In genomic region chr20:62439218-62439617, GRCh38 we compare ENCODE assay signal across 2 cellular contexts.
A peak's percentile ranks its signal among the peaks of the same experiment; 100 is the strongest.
TF ChIP-seq lines count a peak whose summit lies in the region.

No MANE protein-coding gene starts in this region.

TF ChIP-seq in GM12891, 5 proteins besides CTCF, POLR2A, EP300 and RAD21:
- TF ChIP-seq SPI1 (IDR thresholded peaks at IDR 0.05; ENCODE audit: low read depth, low read length) (peak; percentile 98), TAF1 (IDR thresholded peaks at IDR 0.05; ENCODE audit: low read depth, low read length) (no peak), PAX5 (IDR thresholded peaks at IDR 0.05; ENCODE audit: insufficient read depth, low read length, severe bottlenecking) (no peak)

TF ChIP-seq in K562, 482 proteins besides CTCF, POLR2A, EP300 and RAD21:
- peak; percentile 97 for TF ChIP-seq SPI1 (IDR thresholded peaks at IDR 0.05; ENCODE audit: borderline replicate concordance, low read depth, low read length)
- no peak for TF ChIP-seq ZNF561 (CRISPR knock-in tag; conservative IDR thresholded peaks at IDR 0.05)
- 0 out of 2 replicates have a peak, but pooled peaks have one; percentile 3 for TF ChIP-seq MAX (CRISPR knock-in tag; IDR thresholded peaks at IDR 0.05)
- no peak for TF ChIP-seq DIDO1 (tag; IDR thresholded peaks at IDR 0.05; ENCODE audit: low read depth)
- no peak for TF ChIP-seq ZNF239 (CRISPR knock-in tag; IDR thresholded peaks at IDR 0.05)
- no peak for TF ChIP-seq GMEB1 (CRISPR knock-in tag; IDR thresholded peaks at IDR 0.05)
